ENCODE assay signal across 11 cellular contexts in genomic region chr9:129945314-129945713, GRCh38.
DNase-seq lines count a peak whose midpoint lies in the region; ATAC-seq and TF ChIP-seq lines count a peak whose summit lies in the region.
"Had no signal": no experiment of that assay in that cellular context is flagged by ENCODE, and none has a peak within 500 bp of the region (broad histone marks: within the 10 kb centered on the region; RNA-seq: fewer than 3 reads in every experiment).

No MANE protein-coding gene starts in this region.

- H3K9ac ChIP-seq in adipocyte (ENCODE audit: low read length) (no peak overlapping the region), neural progenitor cell (no peak overlapping the region)

- H3K4me1 Mint-ChIP-seq in neural progenitor cell: peaks cover 4% of the 10 kb centered on the region

- H3K36me3 ChIP-seq in A673 (ENCODE audit: insufficient read depth, low read length, poor library complexity, severe bottlenecking): peaks cover 62% of the 10 kb centered on the region
- H3K36me3 ChIP-seq in adipocyte (ENCODE audit: control insufficient read depth, insufficient read depth, low read length, severe bottlenecking): peaks cover 3% of the 10 kb centered on the region
- peaks cover 0 to 8% of the 10 kb centered on the region in 2 donors for H3K36me3 ChIP-seq in muscle layer of duodenum (ENCODE audit: control insufficient read depth in 1 of 2, insufficient read depth in 2 of 2, low read length in 2 of 2)
- no peaks in the 10 kb centered on the region for H3K36me3 ChIP-seq in neural progenitor cell

- TSS peak; percentile 41 for BruUV-seq in A673 (replicated peaks; lab: Mats Ljungman, UMichigan)

- H3K9me3 ChIP-seq in A673 (ENCODE audit: low read depth, low read length, poor library complexity, severe bottlenecking) (peaks cover 15% of the 10 kb centered on the region), adipocyte (ENCODE audit: control insufficient read depth, low read length) (peaks cover 6% of the 10 kb centered on the region), muscle layer of duodenum (ENCODE audit: control insufficient read depth in 1 of 2, low read length in 2 of 2) (no peaks in the 10 kb centered on the region), neural progenitor cell (ENCODE audit: low read depth) (no peaks in the 10 kb centered on the region)

- no peak overlapping the region for H2AFZ ChIP-seq in neural progenitor cell (replicated peaks)

- H3K9me3 Mint-ChIP-seq in neural progenitor cell: peaks cover 20% of the 10 kb centered on the region

- ATAC-seq in GM21576 (IDR thresholded peaks at IDR 0.05; ENCODE audit: unreplicated experiment): no peak
- ATAC-seq in HG02798 (IDR thresholded peaks at IDR 0.05; ENCODE audit: poor library complexity, unreplicated experiment): no peak
- ATAC-seq: esophagus mucosa had no signal

- no peaks in the 10 kb centered on the region for H3K79me2 ChIP-seq in neural progenitor cell (ENCODE audit: low read depth)

- POLR2A ChIA-PET in A673 (lab: Charles Lee; ENCODE audit: low non-redundant PET): no interaction called here

- H3K27me3 Mint-ChIP-seq in neural progenitor cell (ENCODE audit: insufficient read depth, low read depth): peaks cover 8% of the 10 kb centered on the region

- DNase-seq in A673 (ENCODE audit: low spot score) (peak; percentile 48), KG1 (lab: John Stamatoyannopoulos, UW) (peak; percentile 16), adipocyte (ENCODE audit: low read depth) (peak; percentile 14), HCEC 1CT (no peak), neural progenitor cell (ENCODE audit: low spot score) (no peak)
- DNase-seq: mesendoderm, NCI-H1694 treated with DMSO at 0.1 percent for 48 hours had no signal

- H3K27ac Mint-ChIP-seq in neural progenitor cell: no peak overlapping the region

- peaks cover 20% of the 10 kb centered on the region for H3K36me3 Mint-ChIP-seq in neural progenitor cell

- H3K27me3 ChIP-seq in A673 (replicated peaks; ENCODE audit: insufficient read depth, low read depth, low read length, poor library complexity) (no peaks in the 10 kb centered on the region), adipocyte (replicated peaks; ENCODE audit: control insufficient read depth, insufficient read depth, low read length) (no peaks in the 10 kb centered on the region), muscle layer of duodenum (ENCODE audit: low read depth, low read length) (no peaks in the 10 kb centered on the region), neural progenitor cell (no peaks in the 10 kb centered on the region)

- no peaks in the 10 kb centered on the region for H4K20me1 ChIP-seq in neural progenitor cell (ENCODE audit: low read depth)

- H3K27ac ChIP-seq in A673 (ENCODE audit: low read depth, low read length, poor library complexity, severe bottlenecking): peak overlapping the region; percentile 89
- peak overlapping the region; percentile 82 for H3K27ac ChIP-seq in muscle layer of duodenum (ENCODE audit: low read length)
- H3K27ac ChIP-seq in neural progenitor cell: no peak overlapping the region

- CTCF ChIA-PET in A673 (lab: Charles Lee): no interaction called here

- no peak overlapping the region for H3K4me2 ChIP-seq in neural progenitor cell

- H3F3A ChIP-seq in neural progenitor cell (ENCODE audit: low read depth): no peaks in the 10 kb centered on the region

- no peak overlapping the region for H3K4me3 ChIP-seq in A673 (ENCODE audit: low read depth, low read length, poor library complexity, severe bottlenecking)
- no peak overlapping the region for H3K4me3 ChIP-seq in adipocyte (ENCODE audit: low read length)
- no peak overlapping the region for H3K4me3 ChIP-seq in muscle layer of duodenum (ENCODE audit: low read depth in 1 of 2, low read length in 2 of 2)
- no peak overlapping the region for H3K4me3 ChIP-seq in neural progenitor cell

- TF ChIP-seq CTCF in A673 (conservative IDR thresholded peaks at IDR 0.05; ENCODE audit: low read depth, low read length) (no peak), neural progenitor cell (IDR thresholded peaks at IDR 0.05) (no peak)

- peaks cover 64% of the 10 kb centered on the region for H3K4me1 ChIP-seq in A673 (ENCODE audit: insufficient read depth, low read length, poor library complexity, severe bottlenecking)
- no peaks in the 10 kb centered on the region for H3K4me1 ChIP-seq in adipocyte (ENCODE audit: control insufficient read depth, insufficient read depth, low read length)
- H3K4me1 ChIP-seq in muscle layer of duodenum (ENCODE audit: control insufficient read depth in 1 of 2, insufficient read depth in 2 of 2, low read length in 2 of 2): peaks cover 0 to 18% of the 10 kb centered on the region in 2 donors
- no peaks in the 10 kb centered on the region for H3K4me1 ChIP-seq in neural progenitor cell

- no peak overlapping the region for H3K4me3 Mint-ChIP-seq in neural progenitor cell

- intact Hi-C loops in A673 (cut with micrococcal nuclease; ENCODE audit: unreplicated experiment): no loop called here

Comparison
In these comparisons a context has a peak if more than half of its experiments do, and no peak if none do; other contexts are left out.
1. DNase-seq: peak in A673 (single experiment), KG1 (single experiment) and adipocyte (single experiment); none in HCEC 1CT (single experiment) and neural progenitor cell (single experiment).